ENCODE assay signal across 8 cellular contexts in the genomic region with DNA sequence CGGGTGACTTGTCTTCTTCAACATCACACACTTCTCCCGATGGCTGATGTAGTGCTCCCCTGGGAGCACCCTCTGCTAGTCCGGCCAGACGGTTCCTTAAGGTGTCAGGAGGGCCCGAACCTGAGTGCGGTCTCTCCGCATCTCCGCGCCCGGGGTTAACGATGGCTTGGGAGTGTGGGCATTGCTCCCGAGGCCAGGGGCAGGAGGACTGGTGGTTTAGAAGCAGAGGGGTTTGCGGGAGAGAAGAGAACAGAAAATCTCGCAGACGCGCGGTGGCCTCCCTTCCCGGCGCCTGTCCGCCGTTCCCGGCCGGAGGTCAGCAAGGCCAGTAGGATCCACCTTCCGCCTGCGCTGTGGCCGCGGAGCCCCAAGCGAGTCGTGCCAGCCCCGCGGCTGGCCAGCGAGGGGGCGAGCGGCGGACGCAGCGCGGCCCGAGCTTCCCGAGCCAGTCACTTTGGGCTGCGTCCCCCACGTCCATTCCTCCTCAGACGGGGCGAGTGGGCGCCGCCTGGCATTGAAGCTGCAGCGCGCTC. TPM values are rescaled to one million over a fixed set of nuclear protein-coding genes. Genes with fewer than 3 reads are reported as not detected.
DNase-seq lines count a peak whose midpoint lies in the region; ATAC-seq, FAIRE-seq and TF ChIP-seq lines count a peak whose summit lies in the region.

No MANE protein-coding gene starts in this region.

- no peak for TF ChIP-seq POLR2A in GM12891 (IDR thresholded peaks at IDR 0.05; ENCODE audit: low read depth, low read length)

- DNase-seq in GM12891 (ENCODE audit: insufficient read length, low spot score), result no peak
- DNase-seq in fibroblast of the aortic adventitia (ENCODE audit: low read depth), result no peak
- DNase-seq in omental fat pad (ENCODE audit: low spot score), result no peak
- no peak for DNase-seq in H4 (ENCODE audit: low spot score)
- no peak for DNase-seq in GM19239 (ENCODE audit: insufficient read length, low spot score)
- DNase-seq in activated CD4-positive, alpha-beta T cell treated with anti-CD3 and anti-CD28 coated beads, Interleukin-2, amount 50 U/mL, for 1 hour, result no peak
- no peak for DNase-seq in ACHN

- no peaks in the 10 kb centered on the region for H3K9me3 Mint-ChIP-seq in T-helper 1 cell treated with Interleukin-12 subunit alpha and Interleukin-12 subunit beta and Interleukin-4 antibody, amounts not matched to agents 30 μg/mL and 1 μg/mL, for 36 hours

- peaks cover 29% of the 10 kb centered on the region for H3K4me1 Mint-ChIP-seq in T-helper 1 cell treated with Interleukin-12 subunit alpha and Interleukin-12 subunit beta and Interleukin-4 antibody, amounts not matched to agents 30 μg/mL and 1 μg/mL, for 36 hours (ENCODE audit: low read depth)

- H3K27ac Mint-ChIP-seq in T-helper 1 cell treated with Interleukin-12 subunit alpha and Interleukin-12 subunit beta and Interleukin-4 antibody, amounts not matched to agents 30 μg/mL and 1 μg/mL, for 36 hours, result no peak overlapping the region

- FAIRE-seq in GM12891 (lab: Jason Lieb, UNC) (peak; percentile 16), GM19239 (lab: Jason Lieb, UNC) (no peak)

- ATAC-seq in omental fat pad (ENCODE audit: low FRiP score), result peak; percentile 29

- H3K4me3 Mint-ChIP-seq in T-helper 1 cell treated with Interleukin-12 subunit alpha and Interleukin-12 subunit beta and Interleukin-4 antibody, amounts not matched to agents 30 μg/mL and 1 μg/mL, for 36 hours, result peak overlapping the region; percentile 77

- peak overlapping the region; percentile 74 for H3K4me3 ChIP-seq in fibroblast of the aortic adventitia (ENCODE audit: low read depth, low read length)

- no peak for TF ChIP-seq CTCF in fibroblast of the aortic adventitia (IDR thresholded peaks at IDR 0.05; ENCODE audit: insufficient read depth, low read length)
- TF ChIP-seq CTCF in omental fat pad (IDR thresholded peaks at IDR 0.05), result no peak

- peaks cover 86% of the 10 kb centered on the region for H3K27me3 Mint-ChIP-seq in T-helper 1 cell treated with Interleukin-12 subunit alpha and Interleukin-12 subunit beta and Interleukin-4 antibody, amounts not matched to agents 30 μg/mL and 1 μg/mL, for 36 hours (ENCODE audit: low read depth)

- H3K36me3 Mint-ChIP-seq in T-helper 1 cell treated with Interleukin-12 subunit alpha and Interleukin-12 subunit beta and Interleukin-4 antibody, amounts not matched to agents 30 μg/mL and 1 μg/mL, for 36 hours (ENCODE audit: low read depth), result no peaks in the 10 kb centered on the region

- in situ Hi-C loops in ACHN (cut with HindIII; ENCODE audit: low pct_ligation_motif_present, low pct_unique_long_range_greater_than_20kb, low sequenced_read_pairs), result no loop called here

TF ChIP-seq in GM12891, 5 proteins besides CTCF, POLR2A, EP300 and RAD21:
- TF ChIP-seq TAF1 (IDR thresholded peaks at IDR 0.05; ENCODE audit: low read depth, low read length) (no peak), POLR2AphosphoS5 (IDR thresholded peaks at IDR 0.05; ENCODE audit: low read depth, low read length) (no peak), PAX5 (IDR thresholded peaks at IDR 0.05; ENCODE audit: insufficient read depth, low read length, severe bottlenecking) (no peak), POU2F2 (IDR thresholded peaks at IDR 0.05; ENCODE audit: low read depth, low read length) (no peak), SPI1 (IDR thresholded peaks at IDR 0.05; ENCODE audit: low read depth, low read length) (no peak)

RNA-seq across cellular contexts. Expression of gene CDO1, which starts 0.7 kb away (rescaled TPM):
- 0.10 TPM for polyA plus RNA-seq in GM12891 (2012; ENCODE audit: low read depth, missing spikeins)
- total RNA-seq in fibroblast of the aortic adventitia (ENCODE audit: low replicate concordance) (7.0 and 24.8 TPM in 2 replicates), omental fat pad (100 to 1,000 TPM; 127 to 207 (median 152) TPM)
- 0.74 and 1.3 TPM in 2 replicates for total RNA-seq in H4 (2014; rRNA removed; shearing (Covaris generic))

RNA-seq across cellular contexts. Expression of gene ATG12, which starts 25.6 kb away (rescaled TPM):
- 47.5 TPM for polyA plus RNA-seq in GM12891 (2012; ENCODE audit: low read depth, missing spikeins)
- 88.2 and 105 TPM in 2 replicates for total RNA-seq in fibroblast of the aortic adventitia (ENCODE audit: low replicate concordance)
- total RNA-seq in omental fat pad, result 10 to 100 TPM; 40.6 to 58.8 (median 51.4) TPM
- 63.5 and 76.1 TPM in 2 replicates for total RNA-seq in H4 (2014; rRNA removed; shearing (Covaris generic))

RNA-seq across cellular contexts. Expression of gene AP3S1, which starts 26.0 kb away (rescaled TPM):
- 160 TPM for polyA plus RNA-seq in GM12891 (2012; ENCODE audit: low read depth, missing spikeins)
- 109 and 237 TPM in 2 replicates for total RNA-seq in fibroblast of the aortic adventitia (ENCODE audit: low replicate concordance)
- 10 to 100 TPM; 59.6 to 86.9 (median 77.6) TPM for total RNA-seq in omental fat pad
- 136 and 195 TPM in 2 replicates for total RNA-seq in H4 (2014; rRNA removed; shearing (Covaris generic))
